7 cellular contexts compared by ENCODE assay signal in genomic region chr1:87013385-87013784, GRCh38.
DNase-seq lines count a peak whose midpoint lies in the region; ATAC-seq, FAIRE-seq and TF ChIP-seq lines count a peak whose summit lies in the region.
"Not testable (repeated sequence)": the region's sequence is repeated elsewhere in the genome, so short reads cannot be mapped to it uniquely, and the experiment has no call there.

No MANE protein-coding gene starts in this region.

- not testable (repeated sequence) for ATAC-seq in DND-41 (ENCODE audit: insufficient read depth, low read depth); stimulated activated naive CD8-positive, alpha-beta T cell treated with anti-CD3 and anti-CD28 coated beads, Interleukin-15, Interleukin-2, amounts not matched to agents 100 U/mL and 50 U/mL, for 24 hours
- peak; percentile 29; the same call in 1 of the 3 replicates for ATAC-seq in K562

- not testable (repeated sequence) for TF ChIP-seq RAD21 in K562 (CRISPR knock-in tag; conservative IDR thresholded peaks at IDR 0.05 in 1 of 2, IDR thresholded peaks at IDR 0.05 in 1 of 2)

- not testable (repeated sequence) for H3K4me1 ChIP-seq in DND-41 (ENCODE audit: insufficient read depth, low read length); HEK293 (ENCODE audit: control insufficient read depth, insufficient read depth, low read length); K562 (replicated peaks in 1 of 2; ENCODE audit: control insufficient read depth in 2 of 2, insufficient read depth in 2 of 2, low read length in 2 of 2)

- not testable (repeated sequence) for H3K9ac ChIP-seq in DND-41 (ENCODE audit: low read depth, low read length); SK-N-MC (ENCODE audit: insufficient read length); K562 (ENCODE audit: insufficient read depth in 1 of 2, low read depth in 2 of 2, low read length in 2 of 2)

- not testable (repeated sequence) for H3K4me3 ChIP-seq in DND-41 (ENCODE audit: low read depth in 1 of 2, low read length in 2 of 2); HEK293 (ENCODE audit: low read depth, low read length); SK-N-MC; K562

- not testable (repeated sequence) for H2AFZ ChIP-seq in DND-41 (ENCODE audit: low read depth, low read length); K562 (ENCODE audit: low read depth, low read length)

- not testable (repeated sequence) for TF ChIP-seq EP300 in K562 (IDR thresholded peaks at IDR 0.05; ENCODE audit: low read length)

- not testable (repeated sequence) for H3K27ac Mint-ChIP-seq in endothelial cell (ENCODE audit: unreplicated experiment)

- H3K27ac ChIP-seq in DND-41 (ENCODE audit: low read length); HEK293 (ENCODE audit: extremely low read depth, low read depth, low read length); K562 (ENCODE audit: extremely low read depth, low read depth, low read length): not testable (repeated sequence)
- peak overlapping the region; percentile 42; the same call in 1 of the 2 replicates for H3K27ac ChIP-seq in SK-N-MC

- not testable (repeated sequence) for H3K9me3 Mint-ChIP-seq in endothelial cell (ENCODE audit: unreplicated experiment)

- not testable (repeated sequence) for H4K20me1 ChIP-seq in DND-41 (ENCODE audit: insufficient read depth, low read length); K562 (replicated peaks; ENCODE audit: control insufficient read depth, insufficient read depth, low read length)

- H3K9me3 ChIP-seq in DND-41 (ENCODE audit: insufficient read depth, low read length, severe bottlenecking) (peaks cover 14% of the 10 kb centered on the region), K562 (replicated peaks; ENCODE audit: control insufficient read depth, insufficient read depth, low read depth, low read length) (peaks cover 18% of the 10 kb centered on the region)
- not testable (repeated sequence) for H3K9me3 ChIP-seq in HEK293 (ENCODE audit: control insufficient read depth, insufficient read depth, low read depth, low read length); SK-N-MC (ENCODE audit: low read depth, low read length)

- H3K4me3 Mint-ChIP-seq in endothelial cell (ENCODE audit: unreplicated experiment), result peak overlapping the region; percentile 42

- peaks cover 16% of the 10 kb centered on the region for H3K36me3 Mint-ChIP-seq in endothelial cell (ENCODE audit: low read depth, unreplicated experiment)

- H3K9me1 ChIP-seq in K562 (ENCODE audit: control insufficient read depth, insufficient read depth, low read length), result not testable (repeated sequence)

- H3K4me2 ChIP-seq in DND-41 (ENCODE audit: insufficient read depth, low read length); K562 (ENCODE audit: insufficient read depth, low read length): not testable (repeated sequence)

- not testable (repeated sequence) for FAIRE-seq in K562 (lab: Jason Lieb, UNC)

- H3K27me3 ChIP-seq in DND-41 (ENCODE audit: insufficient read depth, low read length, poor library complexity); K562 (ENCODE audit: control insufficient read depth in 2 of 2, insufficient read depth in 2 of 2, low read length in 2 of 2): not testable (repeated sequence)

- DNase-seq in DND-41, result peak; percentile 17
- not testable (repeated sequence) for DNase-seq in SK-N-MC (ENCODE audit: low read depth, low spot score); K562 (ENCODE audit: extremely low read depth in 1 of 4, low spot score in 3 of 4); endothelial cell (ENCODE audit: low spot score)
- DNase-seq in activated CD4-positive, alpha-beta T cell treated with anti-CD3 and anti-CD28 coated beads for 48 hours, result peak; percentile 13
- peak; percentile 12 for DNase-seq in stimulated activated naive CD8-positive, alpha-beta T cell treated with anti-CD3 and anti-CD28 coated beads, Interleukin-15, Interleukin-2, amounts not matched to agents 100 U/mL and 50 U/mL, for 24 hours

- not testable (repeated sequence) for H3K36me3 ChIP-seq in DND-41 (ENCODE audit: insufficient read depth, low read length); HEK293 (ENCODE audit: control insufficient read depth in 2 of 2, insufficient read depth in 1 of 2, low read length in 2 of 2); SK-N-MC (ENCODE audit: insufficient read depth, low read length); K562 (ENCODE audit: control insufficient read depth, insufficient read depth, low read length)

- H3K4me1 Mint-ChIP-seq in endothelial cell (ENCODE audit: unreplicated experiment), result not testable (repeated sequence)

- BruUV-seq in K562 (replicated peaks; lab: Mats Ljungman, UMichigan), result not testable (repeated sequence)

- not testable (repeated sequence) for TF ChIP-seq CTCF in DND-41 (IDR thresholded peaks at IDR 0.05; ENCODE audit: borderline replicate concordance, extremely low read depth, low read length, poor library complexity, severe bottlenecking); HEK293 (tag by site-specific recombination; IDR thresholded peaks at IDR 0.05); K562 (IDR thresholded peaks at IDR 0.05 in 2 of 3, conservative IDR thresholded peaks at IDR 0.05 in 1 of 3; ENCODE audit: insufficient read depth in 2 of 3, low read depth in 1 of 3, low read length in 3 of 3); endothelial cell (IDR thresholded peaks at IDR 0.05; ENCODE audit: unreplicated experiment)

- intact Hi-C loops in K562 (cut with micrococcal nuclease), result not testable (repeated sequence)

- not testable (repeated sequence) for H3K79me2 ChIP-seq in DND-41 (ENCODE audit: insufficient read depth, low read length)
- peaks cover 32% of the 10 kb centered on the region for H3K79me2 ChIP-seq in K562 (ENCODE audit: control insufficient read depth, insufficient read depth, low read length)

- CTCF ChIA-PET in HEK293 (lab: Yijun Ruan, JAX), result interaction anchor here (1.4 kb wide), 1 partner anchor 12 kb away, joined by 6 read pairs; no protein-coding TSS in a partner anchor
- CTCF ChIA-PET in K562 (lab: Yijun Ruan, JAX; ENCODE audit: low intra/inter-chr PET ratio), result not testable (repeated sequence)

- TF ChIP-seq POLR2A in K562 (conservative IDR thresholded peaks at IDR 0.05), result not testable (repeated sequence)

- POLR2A ChIA-PET in HEK293 (lab: Yijun Ruan, JAX), result not testable (repeated sequence)
- POLR2A ChIA-PET in K562 (lab: Yijun Ruan, JAX), result interaction anchor here (1.0 kb wide), 1 partner anchor 14 kb away, joined by 3 read pairs; no protein-coding TSS in a partner anchor

- not testable (repeated sequence) for H3K27me3 Mint-ChIP-seq in endothelial cell (ENCODE audit: unreplicated experiment)

- in situ Hi-C loops in K562 (cut with MboI), result not testable (repeated sequence)

TF ChIP-seq in HEK293, 187 proteins besides CTCF, POLR2A, EP300 and RAD21 (continues in another document):
- TF ChIP-seq ZNF280D (tag by site-specific recombination; IDR thresholded peaks at IDR 0.05), result 0 out of 2 replicates have a peak, but pooled peaks have one; percentile 66

TF ChIP-seq in K562, 482 proteins besides CTCF, POLR2A, EP300 and RAD21 (continues in another document):
- TF ChIP-seq CEBPZ (IDR thresholded peaks at IDR 0.05; ENCODE audit: borderline replicate concordance, low read depth, low read length) (peak; percentile 77), CBX1 (IDR thresholded peaks at IDR 0.05; ENCODE audit: low read depth) (peak; percentile 80; the same call in 1 of the 2 replicates), ZFP36 (IDR thresholded peaks at IDR 0.05; ENCODE audit: low read depth, low read length, partially characterized antibody) (peak; percentile 95), CBX3 (IDR thresholded peaks at IDR 0.05; ENCODE audit: borderline replicate concordance in 1 of 2, low read length in 2 of 2) (peak in 1 of 2 experiments; percentile 94; a peak in 2 of 3 replicates)
